1 cellular context compared by ENCODE assay signal in genomic region chr20:327041-327945, GRCh38.
TF ChIP-seq lines count a peak whose summit lies in the region.

No MANE protein-coding gene starts in this region.

TF ChIP-seq in HEK293, 187 proteins besides CTCF, POLR2A, EP300 and RAD21 (continued from another document and continues in another):
- peak; percentile 52; the same call in 1 of the 2 replicates for TF ChIP-seq ZNF335 (tag by site-specific recombination; conservative IDR thresholded peaks at IDR 0.05)
- no peak for TF ChIP-seq TRIM28 (IDR thresholded peaks at IDR 0.05; ENCODE audit: borderline replicate concordance, low read length)
- TF ChIP-seq ZNF792 (tag by site-specific recombination; IDR thresholded peaks at IDR 0.05): no peak
- no peak for TF ChIP-seq ZNF544 (tag by site-specific recombination; IDR thresholded peaks at IDR 0.05)
- peak; percentile 99 for TF ChIP-seq ZBTB8A (tag by site-specific recombination; IDR thresholded peaks at IDR 0.05)
- no peak for TF ChIP-seq ZNF701 (tag by site-specific recombination; IDR thresholded peaks at IDR 0.05)
- TF ChIP-seq ZNF292 (tag by site-specific recombination; IDR thresholded peaks at IDR 0.05; ENCODE audit: borderline replicate concordance, low read depth): no peak
- TF ChIP-seq ZNF501 (tag by site-specific recombination; IDR thresholded peaks at IDR 0.05): 0 out of 2 replicates have a peak, but pooled peaks have one; percentile 12
- peak; percentile 59 for TF ChIP-seq INSM2 (tag by site-specific recombination; IDR thresholded peaks at IDR 0.05)
- TF ChIP-seq ZBTB44 (tag by site-specific recombination; IDR thresholded peaks at IDR 0.05): peak; percentile 38; the same call in 1 of the 2 replicates
- no peak for TF ChIP-seq ZNF433 (tag by site-specific recombination; IDR thresholded peaks at IDR 0.05; ENCODE audit: low read depth)
- TF ChIP-seq ATF2 (tag by site-specific recombination; IDR thresholded peaks at IDR 0.05; ENCODE audit: low read depth): no peak
- TF ChIP-seq SP2 (tag by site-specific recombination; IDR thresholded peaks at IDR 0.05): peak; percentile 92
- no peak for TF ChIP-seq ZNF214 (tag by site-specific recombination; IDR thresholded peaks at IDR 0.05; ENCODE audit: borderline replicate concordance)
- no peak for TF ChIP-seq ZSCAN4 (tag by site-specific recombination; IDR thresholded peaks at IDR 0.05)
- no peak for TF ChIP-seq ZNF473 (tag by site-specific recombination; IDR thresholded peaks at IDR 0.05)
- no peak for TF ChIP-seq ZNF175 (tag by site-specific recombination; IDR thresholded peaks at IDR 0.05)
- no peak for TF ChIP-seq ZNF529 (tag by site-specific recombination; IDR thresholded peaks at IDR 0.05; ENCODE audit: insufficient replicate concordance)
- TF ChIP-seq PBX3 (CRISPR knock-in tag; IDR thresholded peaks at IDR 0.05): no peak
- no peak for TF ChIP-seq ZNF621 (tag by site-specific recombination; IDR thresholded peaks at IDR 0.05)
- peak; percentile 95 for TF ChIP-seq PATZ1 (tag by site-specific recombination; IDR thresholded peaks at IDR 0.05)
- TF ChIP-seq ZNF777 (tag by site-specific recombination; IDR thresholded peaks at IDR 0.05; ENCODE audit: borderline replicate concordance): no peak
- TF ChIP-seq ZIC2 (tag by site-specific recombination; IDR thresholded peaks at IDR 0.05): peak; percentile 46; the same call in 1 of the 2 replicates
- TF ChIP-seq ZNF558 (tag by site-specific recombination; IDR thresholded peaks at IDR 0.05): no peak
- TF ChIP-seq ZNF16 (tag by site-specific recombination; IDR thresholded peaks at IDR 0.05; ENCODE audit: low read depth): no peak
- TF ChIP-seq ZNF280D (tag by site-specific recombination; IDR thresholded peaks at IDR 0.05): no peak
- TF ChIP-seq ZNF654 (tag by site-specific recombination; IDR thresholded peaks at IDR 0.05; ENCODE audit: low read depth): no peak
- no peak for TF ChIP-seq MZF1 (tag by site-specific recombination; IDR thresholded peaks at IDR 0.05; ENCODE audit: borderline replicate concordance)
- TF ChIP-seq GLI2 (tag by site-specific recombination; IDR thresholded peaks at IDR 0.05; ENCODE audit: borderline replicate concordance, low read depth): no peak; the same call in 1 of the 2 replicates
- TF ChIP-seq ZNF510 (tag by site-specific recombination; IDR thresholded peaks at IDR 0.05; ENCODE audit: insufficient replicate concordance): no peak
- TF ChIP-seq ZNF830 (tag by site-specific recombination; IDR thresholded peaks at IDR 0.05; ENCODE audit: low read depth): no peak
- TF ChIP-seq PRDM10 (tag by site-specific recombination; IDR thresholded peaks at IDR 0.05): peak; percentile 64
- no peak for TF ChIP-seq AEBP2 (tag by site-specific recombination; IDR thresholded peaks at IDR 0.05; ENCODE audit: borderline replicate concordance)
- no peak for TF ChIP-seq ZNF23 (tag by site-specific recombination; IDR thresholded peaks at IDR 0.05; ENCODE audit: borderline replicate concordance)
- peak; percentile 78 for TF ChIP-seq ZNF341 (tag by site-specific recombination; IDR thresholded peaks at IDR 0.05; ENCODE audit: low read depth)
- no peak for TF ChIP-seq ZNF530 (tag by site-specific recombination; IDR thresholded peaks at IDR 0.05; ENCODE audit: low read depth)
- TF ChIP-seq ZNF692 (tag by site-specific recombination; IDR thresholded peaks at IDR 0.05): peak; percentile 100
- TF ChIP-seq ZNF2 (tag by site-specific recombination; IDR thresholded peaks at IDR 0.05): no peak
- peak; percentile 40; the same call in 1 of the 2 replicates for TF ChIP-seq OSR2 (tag by site-specific recombination; IDR thresholded peaks at IDR 0.05)
- TF ChIP-seq SCRT1 (tag by site-specific recombination; IDR thresholded peaks at IDR 0.05; ENCODE audit: borderline replicate concordance): no peak
